25 cellular contexts compared by ENCODE assay signal in the genomic region with DNA sequence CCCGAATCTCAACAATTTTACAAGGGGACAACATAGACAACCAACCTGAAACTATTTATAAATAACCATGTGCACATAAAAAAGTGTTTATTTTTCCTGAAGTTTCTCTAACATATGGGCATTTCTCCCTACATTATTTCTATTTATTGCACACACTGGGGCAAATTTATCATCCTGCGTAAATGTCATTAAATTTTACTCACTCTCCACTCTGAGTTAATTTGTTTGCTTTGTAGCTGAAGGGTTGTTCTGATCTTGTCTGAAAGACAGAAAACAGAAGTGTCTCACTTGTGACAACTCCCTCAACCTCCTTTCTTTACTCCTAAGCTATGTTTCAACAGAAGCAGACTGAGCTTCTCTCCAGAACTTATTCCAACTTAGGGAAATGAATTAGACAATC.
"Had no signal": no experiment of that assay in that cellular context is flagged by ENCODE, and none has a peak within 500 bp of the region (broad histone marks: within the 10 kb centered on the region; RNA-seq: fewer than 3 reads in every experiment).

No MANE protein-coding gene starts in this region.

- H3K36me3 ChIP-seq: breast epithelium, SJCRH30 had no signal

- H3K9me3 ChIP-seq: breast epithelium, SJCRH30 had no signal

- H3K4me1 Mint-ChIP-seq: activated B cell treated with CpG ODN at 0.5 μM for 24 hours; activated CD4-positive, alpha-beta T cell treated with anti-CD3 and anti-CD28 coated beads, Interleukin-2, amount 10 ng/mL, durations not matched to agents 24 days and 14 days; activated CD8-positive, alpha-beta memory T cell treated with anti-CD3 and anti-CD28 coated beads, Interleukin-2, amount 10 ng/mL, durations not matched to agents 7 days and 5 days; T-helper 17 cell had no signal

- H3K27ac Mint-ChIP-seq: activated B cell treated with CpG ODN at 0.5 μM for 24 hours; activated CD4-positive, alpha-beta T cell treated with anti-CD3 and anti-CD28 coated beads, Interleukin-2, amount 10 ng/mL, durations not matched to agents 24 days and 14 days; activated CD8-positive, alpha-beta memory T cell treated with anti-CD3 and anti-CD28 coated beads, Interleukin-2, amount 10 ng/mL, durations not matched to agents 7 days and 5 days; activated naive CD8-positive, alpha-beta T cell; activated T-cell treated with anti-CD3 and anti-CD28 coated beads, Interleukin-2, amount 50 U/mL, for 24 hours; activated T-helper 1 cell treated with anti-CD3 and anti-CD28 coated beads, Interleukin-12 subunit alpha, Interleukin-12 subunit beta, Interleukin-2, Interleukin-4 antibody, amounts not matched to agents 30 ng/mL and 10 ng/mL and 1 ng/mL, durations not matched to agents 14 hours and 24 hours and 36 hours; T-helper 17 cell had no signal

- DNase-seq: activated B cell treated with CpG ODN at 0.5 μM for 24 hours; activated CD4-positive, alpha-beta T cell treated with anti-CD3 and anti-CD28 coated beads for 1 hour; activated CD4-positive, alpha-beta T cell treated with anti-CD3 and anti-CD28 coated beads, Interleukin-2, amount 10 ng/mL, durations not matched to agents 24 days and 14 days; activated CD4-positive, alpha-beta T cell treated with anti-CD3 and anti-CD28 coated beads, Interleukin-2, amount 50 U/mL, for 48 hours; activated CD8-positive, alpha-beta memory T cell treated with anti-CD3 and anti-CD28 coated beads, Interleukin-2, amount 10 ng/mL, durations not matched to agents 7 days and 5 days; activated effector memory CD4-positive, alpha-beta T cell treated with Interleukin-2 at 50 U/mL for 16 hours; activated naive CD4-positive, alpha-beta T cell treated with Interleukin-2 at 50 U/mL for 16 hours; activated T-cell treated with anti-CD3 and anti-CD28 coated beads, Interleukin-2, amount 50 U/mL, for 24 hours; caudate nucleus; NCI-H1105; NCI-H146; NCI-H187 treated with DMSO at 0.1 percent for 48 hours; NCI-H2081 treated with DMSO at 0.1 percent for 48 hours; NCI-H345; NCI-H510A; NCI-H526 treated with DMSO at 0.1 percent for 48 hours; Right ventricle myocardium superior; SJCRH30; T-helper 17 cell; T-helper 9 cell had no signal

- H3K36me3 Mint-ChIP-seq: activated CD8-positive, alpha-beta memory T cell treated with anti-CD3 and anti-CD28 coated beads, Interleukin-2, amount 10 ng/mL, durations not matched to agents 7 days and 5 days; activated naive CD8-positive, alpha-beta T cell had no signal

- H3K4me3 ChIP-seq: breast epithelium, SJCRH30 had no signal

- H3K9me3 Mint-ChIP-seq: activated B cell treated with CpG ODN at 0.5 μM for 24 hours; activated CD4-positive, alpha-beta T cell treated with anti-CD3 and anti-CD28 coated beads, Interleukin-2, amount 10 ng/mL, durations not matched to agents 24 days and 14 days; activated T-cell treated with anti-CD3 and anti-CD28 coated beads, Interleukin-2, amount 50 U/mL, for 24 hours; activated T-helper 1 cell treated with anti-CD3 and anti-CD28 coated beads, Interleukin-12 subunit alpha, Interleukin-12 subunit beta, Interleukin-2, Interleukin-4 antibody, amounts not matched to agents 30 ng/mL and 10 ng/mL and 1 ng/mL, durations not matched to agents 14 hours and 24 hours and 36 hours had no signal

- H3K27me3 Mint-ChIP-seq: activated naive CD8-positive, alpha-beta T cell had no signal

- H3K4me3 Mint-ChIP-seq: activated B cell treated with CpG ODN at 0.5 μM for 24 hours; activated CD4-positive, alpha-beta T cell treated with anti-CD3 and anti-CD28 coated beads, Interleukin-2, amount 10 ng/mL, durations not matched to agents 24 days and 14 days; activated CD8-positive, alpha-beta memory T cell treated with anti-CD3 and anti-CD28 coated beads, Interleukin-2, amount 10 ng/mL, durations not matched to agents 7 days and 5 days; activated naive CD8-positive, alpha-beta T cell; activated T-cell treated with anti-CD3 and anti-CD28 coated beads, Interleukin-2, amount 50 U/mL, for 24 hours; activated T-helper 1 cell treated with anti-CD3 and anti-CD28 coated beads, Interleukin-12 subunit alpha, Interleukin-12 subunit beta, Interleukin-2, Interleukin-4 antibody, amounts not matched to agents 30 ng/mL and 10 ng/mL and 1 ng/mL, durations not matched to agents 14 hours and 24 hours and 36 hours; T-helper 17 cell had no signal

- H3K4me1 ChIP-seq: breast epithelium had no signal

- H3K27ac ChIP-seq: breast epithelium, KMS-11, RWPE1, SJCRH30 had no signal
